ENCODE assay signal across 27 cellular contexts in genomic region chr3:117619805-117620204, GRCh38.
"Had no signal": no experiment of that assay in that cellular context is flagged by ENCODE, and none has a peak within 500 bp of the region (broad histone marks: within the 10 kb centered on the region; RNA-seq: fewer than 3 reads in every experiment).

No MANE protein-coding gene starts in this region.

- FAIRE-seq: colon, islet of Langerhans, keratinocyte had no signal

- H3K9me3 ChIP-seq: esophagus squamous epithelium, gastrocnemius medialis, heart right ventricle, left lung, lower lobe of right lung, mucosa of descending colon had no signal

- H3K27ac ChIP-seq: coronary artery, dorsolateral prefrontal cortex, epithelial cell of prostate, esophagus squamous epithelium, gastrocnemius medialis, heart right ventricle, left lung, lower lobe of right lung had no signal

- H3K9me3 Mint-ChIP-seq: mesothelial cell of epicardium had no signal

- H3K4me1 ChIP-seq: esophagus squamous epithelium, gastrocnemius medialis, lower lobe of right lung had no signal

- H3K27me3 Mint-ChIP-seq: naive B cell had no signal

- ATAC-seq: esophagus mucosa, gastrocnemius medialis, heart right ventricle, left cardiac atrium, left lung, left ventricle myocardium superior, lower lobe of right lung, mucosa of descending colon had no signal

- H3K27me3 ChIP-seq: dorsolateral prefrontal cortex, esophagus squamous epithelium, gastrocnemius medialis, heart right ventricle, left lung had no signal

- H3K4me3 Mint-ChIP-seq: mesothelial cell of epicardium, naive B cell had no signal

- H3K4me3 ChIP-seq: coronary artery, dorsolateral prefrontal cortex, esophagus squamous epithelium, gastrocnemius medialis, heart right ventricle, left lung, lower lobe of right lung, mucosa of descending colon had no signal

- H3K4me1 Mint-ChIP-seq: naive B cell had no signal

- H3K36me3 Mint-ChIP-seq: mesothelial cell of epicardium, naive B cell had no signal

- H3K27ac Mint-ChIP-seq: mesothelial cell of epicardium, naive B cell had no signal

- H3K36me3 ChIP-seq: esophagus squamous epithelium, gastrocnemius medialis, heart right ventricle, left lung, lower lobe of right lung had no signal

- DNase-seq: dermis blood vessel endothelial cell; dorsolateral prefrontal cortex; effector CD4-positive, alpha-beta T cell; effector memory CD4-positive, alpha-beta T cell; erythroblast; esophagus squamous epithelium; foreskin fibroblast; foreskin melanocyte; gastrocnemius medialis; glutamatergic neuron; head of caudate nucleus; heart right ventricle; hippocampal formation; left cardiac atrium; left lung; left ventricle myocardium superior; lower lobe of right lung; mesenchymal stem cell; mucosa of descending colon; naive B cell had no signal
